8 cellular contexts compared by ENCODE assay signal in genomic region chr6:142692942-142693341, GRCh38.
DNase-seq lines count a peak whose midpoint lies in the region; ATAC-seq and TF ChIP-seq lines count a peak whose summit lies in the region.

No MANE protein-coding gene starts in this region.

- H3K9me3 ChIP-seq in OCI-LY7 (ENCODE audit: low read length) = no peaks in the 10 kb centered on the region

- H3K4me1 Mint-ChIP-seq in activated T-cell treated with anti-CD3 and anti-CD28 coated beads, Interleukin-2, amount 50 U/mL, for 4 hours (ENCODE audit: low read depth) = peaks cover 15% of the 10 kb centered on the region
- peaks cover 10% of the 10 kb centered on the region for H3K4me1 Mint-ChIP-seq in neural crest cell
- peaks cover 29% of the 10 kb centered on the region for H3K4me1 Mint-ChIP-seq in stimulated activated naive CD8-positive, alpha-beta T cell treated with anti-CD3 and anti-CD28 coated beads, Interleukin-15, amount 100 ng/mL, for 72 hours

- POLR2A ChIA-PET in OCI-LY7 (lab: Charles Lee) = no interaction called here

- intact Hi-C loops in OCI-LY7 (cut with micrococcal nuclease; ENCODE audit: unreplicated experiment) = loop anchor here (1.0 to 10.0 kb wide), 8 partner anchors 194 to 812 kb away; partner anchors contain the start of gene HIVEP2

- ATAC-seq in GM18517 (IDR thresholded peaks at IDR 0.05; ENCODE audit: unreplicated experiment) (peak; percentile 70), HG03521 (IDR thresholded peaks at IDR 0.05; ENCODE audit: unreplicated experiment) (peak; percentile 55)
- ATAC-seq in activated T-cell treated with anti-CD3 and anti-CD28 coated beads, Interleukin-2, amount 50 U/mL, for 4 hours = peak; percentile 72 to 86
- ATAC-seq in stimulated activated naive CD8-positive, alpha-beta T cell treated with anti-CD3 and anti-CD28 coated beads, Interleukin-15, amount 100 ng/mL, for 72 hours = peak; percentile 71

- no peak overlapping the region for H3K4me3 Mint-ChIP-seq in activated T-cell treated with anti-CD3 and anti-CD28 coated beads, Interleukin-2, amount 50 U/mL, for 4 hours
- no peak overlapping the region for H3K4me3 Mint-ChIP-seq in neural crest cell
- peak overlapping the region in 1 of 2 donors; percentile 6 for H3K4me3 Mint-ChIP-seq in stimulated activated naive CD8-positive, alpha-beta T cell treated with anti-CD3 and anti-CD28 coated beads, Interleukin-15, amount 100 ng/mL, for 72 hours

- CTCF ChIA-PET in OCI-LY7 (lab: Charles Lee; ENCODE audit: unreplicated experiment) = interaction anchor here (2.2 kb wide), 1 partner anchor 334 kb away, joined by 7 read pairs; no protein-coding TSS in a partner anchor

- H3K27ac ChIP-seq in OCI-LY7 (ENCODE audit: low read depth, low read length, poor library complexity, severe bottlenecking) = no peak overlapping the region

- H3K27me3 Mint-ChIP-seq in activated T-cell treated with anti-CD3 and anti-CD28 coated beads, Interleukin-2, amount 50 U/mL, for 4 hours (ENCODE audit: low read depth) = no peaks in the 10 kb centered on the region
- H3K27me3 Mint-ChIP-seq in neural crest cell (ENCODE audit: low read depth) = peaks cover 10% of the 10 kb centered on the region
- H3K27me3 Mint-ChIP-seq in stimulated activated naive CD8-positive, alpha-beta T cell treated with anti-CD3 and anti-CD28 coated beads, Interleukin-15, amount 100 ng/mL, for 72 hours = no peaks in the 10 kb centered on the region

- peak; percentile 98 for TF ChIP-seq CTCF in OCI-LY7 (conservative IDR thresholded peaks at IDR 0.05; ENCODE audit: low read length)
- peak; percentile 94 for TF ChIP-seq CTCF in fibroblast of mammary gland (conservative IDR thresholded peaks at IDR 0.05; ENCODE audit: control insufficient read depth, insufficient read depth, low read depth, low read length)
- TF ChIP-seq CTCF in neural crest cell (conservative IDR thresholded peaks at IDR 0.05) = peak; percentile 97

- no TSS peak for BruUV-seq in OCI-LY7 (replicated peaks; lab: Mats Ljungman, UMichigan)

- H3K4me2 ChIP-seq in OCI-LY7 (ENCODE audit: low read length) = no peak overlapping the region

- H3K4me3 ChIP-seq in OCI-LY7 (ENCODE audit: low read depth, low read length, poor library complexity, severe bottlenecking) = no peak overlapping the region
- H3K4me3 ChIP-seq in fibroblast of mammary gland (ENCODE audit: control insufficient read depth, low read depth, low read length) = peak overlapping the region; percentile 1

- no peaks in the 10 kb centered on the region for H3K79me2 ChIP-seq in OCI-LY7 (ENCODE audit: insufficient read depth, low read depth, low read length)

- no peaks in the 10 kb centered on the region for H3K36me3 Mint-ChIP-seq in activated T-cell treated with anti-CD3 and anti-CD28 coated beads, Interleukin-2, amount 50 U/mL, for 4 hours (ENCODE audit: insufficient read depth)
- H3K36me3 Mint-ChIP-seq in neural crest cell (ENCODE audit: low read depth) = no peaks in the 10 kb centered on the region

- no peaks in the 10 kb centered on the region for H3K36me3 ChIP-seq in OCI-LY7 (ENCODE audit: insufficient read depth, low read length)

- H3K4me1 ChIP-seq in OCI-LY7 (ENCODE audit: insufficient read depth, low read length, poor library complexity, severe bottlenecking) = no peaks in the 10 kb centered on the region

- no peaks in the 10 kb centered on the region for H3K9me2 ChIP-seq in OCI-LY7 (ENCODE audit: insufficient read depth, low read length)

- H3K27ac Mint-ChIP-seq in neural crest cell (ENCODE audit: unreplicated experiment) = peak overlapping the region; percentile 70
- peak overlapping the region in 1 of 2 donors; percentile 90 for H3K27ac Mint-ChIP-seq in stimulated activated naive CD8-positive, alpha-beta T cell treated with anti-CD3 and anti-CD28 coated beads, Interleukin-15, amount 100 ng/mL, for 72 hours

- no peaks in the 10 kb centered on the region for H4K20me1 ChIP-seq in OCI-LY7 (ENCODE audit: insufficient read depth, low read length)

- DNase-seq in AG20443 (ENCODE audit: low spot score) = peak; percentile 83
- DNase-seq in OCI-LY7 (ENCODE audit: low spot score) = peak; percentile 70
- peak; percentile 67 for DNase-seq in activated T-cell treated with anti-CD3 and anti-CD28 coated beads, Interleukin-2, amount 50 U/mL, for 4 hours
- DNase-seq in fibroblast of mammary gland (ENCODE audit: low read depth) = peak; percentile 94
- DNase-seq in neural crest cell (ENCODE audit: low read depth, low spot score) = peak; percentile 80
- DNase-seq in stimulated activated naive CD8-positive, alpha-beta T cell treated with anti-CD3 and anti-CD28 coated beads, Interleukin-15, amount 100 ng/mL, for 72 hours = peak; percentile 53 to 56

- no peaks in the 10 kb centered on the region for H3K9me3 Mint-ChIP-seq in activated T-cell treated with anti-CD3 and anti-CD28 coated beads, Interleukin-2, amount 50 U/mL, for 4 hours
- H3K9me3 Mint-ChIP-seq in neural crest cell = no peaks in the 10 kb centered on the region
- no peaks in the 10 kb centered on the region for H3K9me3 Mint-ChIP-seq in stimulated activated naive CD8-positive, alpha-beta T cell treated with anti-CD3 and anti-CD28 coated beads, Interleukin-15, amount 100 ng/mL, for 72 hours

- H2AFZ ChIP-seq in OCI-LY7 (ENCODE audit: low read length) = no peak overlapping the region
